In the genomic region with DNA sequence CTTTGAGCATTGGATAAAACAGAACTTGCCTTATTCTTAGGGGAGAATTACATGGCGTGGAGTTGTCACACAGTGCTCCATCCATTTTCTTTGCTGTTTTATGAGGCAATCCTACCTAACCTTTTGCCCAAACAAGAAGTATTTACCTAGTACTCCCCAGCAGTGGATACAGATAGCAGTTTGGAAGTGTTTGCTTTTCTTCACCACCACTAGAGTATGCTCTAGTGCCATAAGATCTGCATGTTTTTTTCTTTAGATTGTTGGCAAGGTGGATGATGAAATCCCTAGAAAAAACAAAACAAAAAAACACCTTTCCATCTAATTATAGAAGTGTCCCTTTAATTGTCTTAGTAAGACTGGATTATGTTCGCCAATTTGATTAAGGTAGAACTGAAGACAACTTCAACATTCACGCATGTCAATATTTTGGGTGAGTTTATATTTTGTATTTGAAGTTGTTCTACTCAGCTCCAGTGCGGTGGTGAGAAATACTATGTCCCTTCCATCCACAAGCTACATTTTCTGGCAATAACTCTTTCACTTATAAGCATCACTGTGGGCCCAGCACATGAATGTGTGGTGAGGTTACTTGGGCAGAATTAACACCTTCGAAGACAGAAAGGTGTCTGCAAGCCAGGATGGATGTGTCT, we compare ENCODE assay signal across 9 cellular contexts. TPM values are rescaled to one million over a fixed set of nuclear protein-coding genes. Genes with fewer than 3 reads are reported as not detected.
DNase-seq lines count a peak whose midpoint lies in the region; ATAC-seq, FAIRE-seq and TF ChIP-seq lines count a peak whose summit lies in the region.
"Had no signal": no experiment of that assay in that cellular context is flagged by ENCODE, and none has a peak within 500 bp of the region (broad histone marks: within the 10 kb centered on the region; RNA-seq: fewer than 3 reads in every experiment).

No MANE protein-coding gene starts in this region.

- H3K4me3 ChIP-seq in DND-41 (ENCODE audit: low read depth in 1 of 2, low read length in 2 of 2) (no peak overlapping the region), Loucy (ENCODE audit: low read length, poor library complexity, severe bottlenecking) (no peak overlapping the region), keratinocyte (ENCODE audit: control insufficient read depth in 2 of 3, extremely low read depth in 1 of 3, insufficient read depth in 2 of 3, low read depth in 1 of 3, low read length in 3 of 3) (no peak overlapping the region)

- TF ChIP-seq CTCF in DND-41 (IDR thresholded peaks at IDR 0.05; ENCODE audit: borderline replicate concordance, extremely low read depth, low read length, poor library complexity, severe bottlenecking) (peak; percentile 62), Loucy (conservative IDR thresholded peaks at IDR 0.05; ENCODE audit: low read length) (peak; percentile 78), keratinocyte (optimal IDR thresholded peaks at IDR 0.05 in 1 of 3, IDR thresholded peaks at IDR 0.05 in 1 of 3, conservative IDR thresholded peaks at IDR 0.05 in 1 of 3; ENCODE audit: extremely low read depth in 1 of 3, insufficient read depth in 2 of 3, low read length in 3 of 3) (peak in 2 of 3 experiments; percentile 61 to 71)

- H3K9me2 ChIP-seq in Loucy (replicated peaks; ENCODE audit: low read depth, low read length) = no peaks in the 10 kb centered on the region

- FAIRE-seq in keratinocyte (lab: Jason Lieb, UNC) = no peak

- H3K9me3 ChIP-seq in DND-41 (ENCODE audit: insufficient read depth, low read length, severe bottlenecking) (no peaks in the 10 kb centered on the region), Loucy (ENCODE audit: insufficient read depth, low read depth, low read length) (no peaks in the 10 kb centered on the region), keratinocyte (ENCODE audit: control insufficient read depth, low read depth, low read length) (no peaks in the 10 kb centered on the region)
- H3K9me3 ChIP-seq: SJCRH30 had no signal

- H3K27me3 ChIP-seq in DND-41 (ENCODE audit: insufficient read depth, low read length, poor library complexity) (peaks cover 36% of the 10 kb centered on the region), Loucy (ENCODE audit: insufficient read depth, low read length, poor library complexity, severe bottlenecking) (no peaks in the 10 kb centered on the region), keratinocyte (ENCODE audit: control insufficient read depth, extremely low read depth, insufficient read depth, low read length) (no peaks in the 10 kb centered on the region)
- H3K27me3 ChIP-seq: SJCRH30 had no signal

- ATAC-seq in DND-41 (ENCODE audit: insufficient read depth, low read depth) (no peak), GM19467 (IDR thresholded peaks at IDR 0.05; ENCODE audit: unreplicated experiment) (no peak)

- dilution Hi-C loops in keratinocyte (cut with MboI; ENCODE audit: extremely low pct_ligation_motif_present, low sequenced_read_pairs) = no loop called here

- no peaks in the 10 kb centered on the region for H4K20me1 ChIP-seq in DND-41 (ENCODE audit: insufficient read depth, low read length)
- no peaks in the 10 kb centered on the region for H4K20me1 ChIP-seq in Loucy (ENCODE audit: insufficient read depth, low read length, poor library complexity, severe bottlenecking)
- no peaks in the 10 kb centered on the region for H4K20me1 ChIP-seq in keratinocyte (ENCODE audit: control insufficient read depth, extremely low read depth, insufficient read depth, low read length)

- H3K9me1 ChIP-seq in keratinocyte (ENCODE audit: control insufficient read depth, extremely low read depth, insufficient read depth, low read length) = no peaks in the 10 kb centered on the region

- H3K9ac ChIP-seq in DND-41 (ENCODE audit: low read depth, low read length) (no peak overlapping the region), Loucy (ENCODE audit: low read depth, low read length, poor library complexity, severe bottlenecking) (no peak overlapping the region), keratinocyte (ENCODE audit: control insufficient read depth, extremely low read depth, insufficient read depth, low read length) (no peak overlapping the region)

- H3F3A ChIP-seq in Loucy (ENCODE audit: low read depth) = no peaks in the 10 kb centered on the region

- H3K27ac ChIP-seq in DND-41 (ENCODE audit: low read length) (no peak overlapping the region), keratinocyte (ENCODE audit: control insufficient read depth, insufficient read depth, low read length) (no peak overlapping the region)
- H3K27ac ChIP-seq: SJCRH30 had no signal

- H3K36me3 ChIP-seq in DND-41 (ENCODE audit: insufficient read depth, low read length) = no peaks in the 10 kb centered on the region
- H3K36me3 ChIP-seq in Loucy (ENCODE audit: insufficient read depth, low read length) = no peaks in the 10 kb centered on the region
- H3K36me3 ChIP-seq in keratinocyte (ENCODE audit: control insufficient read depth in 2 of 2, extremely low read depth in 1 of 2, insufficient read depth in 2 of 2, low read length in 2 of 2) = no peaks in the 10 kb centered on the region
- H3K36me3 ChIP-seq: SJCRH30 had no signal

- H3K4me2 ChIP-seq in DND-41 (ENCODE audit: insufficient read depth, low read length) (no peak overlapping the region), Loucy (ENCODE audit: low read depth, low read length, poor library complexity, severe bottlenecking) (no peak overlapping the region), keratinocyte (ENCODE audit: control insufficient read depth, extremely low read depth, insufficient read depth, low read depth, low read length) (no peak overlapping the region)

- DNase-seq in DND-41 = no peak
- peak; percentile 75 for DNase-seq in SW480 (ENCODE audit: low spot score)
- DNase-seq in keratinocyte (ENCODE audit: low read depth, low spot score) = no peak
- no peak for DNase-seq in stimulated activated CD4-positive, alpha-beta T cell treated with anti-CD3 and anti-CD28 coated beads, Interleukin-4, amount 100 ng/mL, for 1 hour
- no peak for DNase-seq in mesenteric fat pad (ENCODE audit: low spot score)
- no peak for DNase-seq in NCI-H446 (lab: John Stamatoyannopoulos, UW)

- no peaks in the 10 kb centered on the region for H3K4me1 ChIP-seq in DND-41 (ENCODE audit: insufficient read depth, low read length)
- H3K4me1 ChIP-seq in Loucy (ENCODE audit: insufficient read depth, low read length, poor library complexity, severe bottlenecking) = peaks cover 3% of the 10 kb centered on the region
- no peaks in the 10 kb centered on the region for H3K4me1 ChIP-seq in keratinocyte (ENCODE audit: control insufficient read depth, extremely low read depth, insufficient read depth, low read length)

- no peak overlapping the region for H2AFZ ChIP-seq in DND-41 (ENCODE audit: low read depth, low read length)
- H2AFZ ChIP-seq in Loucy (ENCODE audit: low read length) = no peak overlapping the region
- H2AFZ ChIP-seq in keratinocyte (ENCODE audit: control insufficient read depth, low read length) = no peak overlapping the region

- H3K79me2 ChIP-seq in DND-41 (ENCODE audit: insufficient read depth, low read length) (no peaks in the 10 kb centered on the region), Loucy (ENCODE audit: insufficient read depth, low read length) (no peaks in the 10 kb centered on the region), keratinocyte (ENCODE audit: control insufficient read depth, insufficient read depth, low read length) (no peaks in the 10 kb centered on the region)

RNA-seq across cellular contexts. Expression of a gene that starts 23.6 kb away (rescaled TPM):
- polyA plus RNA-seq in keratinocyte = 8.8 to 13.1 TPM (median 11.4 TPM) in 3 replicates
- 2.8 TPM for polyA plus RNA-seq in keratinocyte (2011; ENCODE audit: low read depth)
- polyA plus RNA-seq in keratinocyte (2011; cell fraction: cytosol; rRNA removed) = 3.2 and 7.3 TPM in 2 replicates
- polyA plus RNA-seq in keratinocyte (2011; cell fraction: nucleus; rRNA removed) = 20.9 and 22.1 TPM in 2 replicates
- polyA plus RNA-seq in keratinocyte (2012; ENCODE audit: low replicate concordance) = 5.8 and 7.0 TPM in 2 replicates
- polyA minus RNA-seq in keratinocyte = 10.3 to 32.4 TPM (median 25.1 TPM) in 3 replicates
- 11.9 TPM for polyA minus RNA-seq in keratinocyte (2011; cell fraction: cytosol; rRNA and poly(A)+ RNA removed)
- polyA minus RNA-seq in keratinocyte (2011; cell fraction: nucleus; rRNA and poly(A)+ RNA removed) = 26.7 and 41.5 TPM in 2 replicates
- 11.9 TPM for total RNA-seq in mesenteric fat pad
